In the genomic region with DNA sequence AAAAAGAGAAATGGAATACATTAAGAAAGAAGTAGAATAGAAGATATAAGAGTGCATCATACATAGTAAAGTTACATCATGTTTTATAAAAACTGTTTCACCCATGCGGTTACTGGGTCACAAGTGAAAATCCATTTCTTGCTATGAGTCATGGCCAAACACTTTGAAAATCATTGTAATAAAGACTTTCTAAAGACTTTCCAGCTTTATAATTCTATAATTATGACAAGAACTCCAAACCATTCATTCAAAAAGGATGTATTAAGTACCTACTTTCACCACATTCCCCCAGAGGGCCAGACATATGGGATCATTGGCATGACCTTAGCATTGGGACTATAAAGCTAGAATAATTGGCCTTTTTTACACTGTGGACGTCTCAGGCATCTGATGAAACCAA, we compare ENCODE assay signal across 12 cellular contexts. TPM values are rescaled to one million over a fixed set of nuclear protein-coding genes. Genes with fewer than 3 reads are reported as not detected.
DNase-seq lines count a peak whose midpoint lies in the region; ATAC-seq and TF ChIP-seq lines count a peak whose summit lies in the region.
"Had no signal": no experiment of that assay in that cellular context is flagged by ENCODE, and none has a peak within 500 bp of the region (broad histone marks: within the 10 kb centered on the region; RNA-seq: fewer than 3 reads in every experiment).

No MANE protein-coding gene starts in this region.

- CTCF ChIA-PET in CD4-positive, alpha-beta T cell (lab: Charles Lee): no interaction called here

- DNase-seq in CD4-positive, alpha-beta T cell: no peak
- DNase-seq in HS-5 (ENCODE audit: low read depth) (peak; percentile 92), myocyte (ENCODE audit: low read depth) (peak; percentile 60), adrenal gland (no peak)
- DNase-seq in activated naive CD8-positive, alpha-beta T cell treated with anti-CD3 and anti-CD28 coated beads for 36 hours: no peak
- DNase-seq in activated CD4-positive, CD25-positive, alpha-beta regulatory T cell (lab: John Stamatoyannopoulos, UW): no peak
- DNase-seq in activated naive CD4-positive, alpha-beta T cell treated with Interleukin-2 at 50 U/mL for 16 hours: no peak
- DNase-seq: KG1; midbrain; NCI-H82; stimulated activated CD4-positive, alpha-beta T cell treated with anti-CD3 and anti-CD28 coated beads, Interleukin-12 subunit alpha, Interleukin-12 subunit beta, amount 100 ng/mL, for 4 hours had no signal

- peaks cover 10% of the 10 kb centered on the region for H3K36me3 Mint-ChIP-seq in CD4-positive, alpha-beta T cell (ENCODE audit: low read depth)
- H3K36me3 Mint-ChIP-seq in activated naive CD8-positive, alpha-beta T cell treated with anti-CD3 and anti-CD28 coated beads for 36 hours: peaks cover 7% of the 10 kb centered on the region

- POLR2A ChIA-PET in CD4-positive, alpha-beta T cell (lab: Charles Lee): no interaction called here

- intact Hi-C loops in CD4-positive, alpha-beta T cell (cut with DNase I, micrococcal nuclease): loop anchor here in 1 of 2 experiments (10.0 kb wide), 2 partner anchors 242 to 412 kb away; partner anchors contain the start of gene PSMA4
- intact Hi-C loops in adrenal gland (cut with DNase I): no loop called here

- no peak for TF ChIP-seq CTCF in CD4-positive, alpha-beta T cell (IDR thresholded peaks at IDR 0.05)
- no peak for TF ChIP-seq CTCF in adrenal gland (IDR thresholded peaks at IDR 0.05)

- ATAC-seq in CD4-positive, alpha-beta T cell (ENCODE audit: poor library complexity): no peak
- no peak for ATAC-seq in HG03571 (IDR thresholded peaks at IDR 0.05; ENCODE audit: unreplicated experiment)

- no peak overlapping the region for H3K27ac Mint-ChIP-seq in CD4-positive, alpha-beta T cell
- peak overlapping the region; percentile 45 for H3K27ac Mint-ChIP-seq in activated naive CD8-positive, alpha-beta T cell treated with anti-CD3 and anti-CD28 coated beads for 36 hours

- peaks cover 4% of the 10 kb centered on the region for H3K27me3 Mint-ChIP-seq in CD4-positive, alpha-beta T cell
- no peaks in the 10 kb centered on the region for H3K27me3 Mint-ChIP-seq in activated naive CD8-positive, alpha-beta T cell treated with anti-CD3 and anti-CD28 coated beads for 36 hours

- no peaks in the 10 kb centered on the region for H3K9me3 Mint-ChIP-seq in CD4-positive, alpha-beta T cell
- no peaks in the 10 kb centered on the region for H3K9me3 Mint-ChIP-seq in activated naive CD8-positive, alpha-beta T cell treated with anti-CD3 and anti-CD28 coated beads for 36 hours

- H3K4me1 Mint-ChIP-seq in CD4-positive, alpha-beta T cell (ENCODE audit: low read depth): peaks cover 23% of the 10 kb centered on the region
- peaks cover 16% of the 10 kb centered on the region for H3K4me1 Mint-ChIP-seq in activated naive CD8-positive, alpha-beta T cell treated with anti-CD3 and anti-CD28 coated beads for 36 hours

- H3K9me3 ChIP-seq in CD4-positive, alpha-beta T cell (ENCODE audit: control insufficient read depth, low read length): no peaks in the 10 kb centered on the region
- no peaks in the 10 kb centered on the region for H3K9me3 ChIP-seq in adrenal gland (replicated peaks in 1 of 3)

- H3K4me3 Mint-ChIP-seq in CD4-positive, alpha-beta T cell: peak overlapping the region; percentile 43
- no peak overlapping the region for H3K4me3 Mint-ChIP-seq in activated naive CD8-positive, alpha-beta T cell treated with anti-CD3 and anti-CD28 coated beads for 36 hours

- no peak overlapping the region for H3K4me3 ChIP-seq in adrenal gland

- peaks cover 0 to 19% of the 10 kb centered on the region in 2 donors for H3K4me1 ChIP-seq in adrenal gland (replicated peaks in 1 of 2)

- H3K36me3 ChIP-seq in adrenal gland (replicated peaks in 1 of 2): no peaks in the 10 kb centered on the region

- no peak for TF ChIP-seq POLR2A in adrenal gland (IDR thresholded peaks at IDR 0.05)

- WGBS in adrenal gland, 4 donors: 47 to 52% (median 49%) methylated on average over 2 of the region's 2 CpGs

- H3K27me3 ChIP-seq in CD4-positive, alpha-beta T cell (ENCODE audit: control insufficient read depth, insufficient read depth, low read length): no peaks in the 10 kb centered on the region
- H3K27me3 ChIP-seq in adrenal gland: no peaks in the 10 kb centered on the region

- H3K27ac ChIP-seq in CD4-positive, alpha-beta T cell (ENCODE audit: low read depth, low read length): no peak overlapping the region
- no peak overlapping the region for H3K27ac ChIP-seq in adrenal gland

RNA-seq across cellular contexts. Expression of gene SKIC8, which starts 3.2 kb away (rescaled TPM):
- 10 to 100 TPM; 13.3 to 16.7 TPM for total RNA-seq in CD4-positive, alpha-beta T cell
- total RNA-seq in activated naive CD8-positive, alpha-beta T cell treated with anti-CD3 and anti-CD28 coated beads for 36 hours: 10 to 100 TPM; 71.9 to 73.8 TPM
- total RNA-seq in myocyte: 49.5 and 56.8 TPM in 2 replicates
- 70.5 TPM for polyA plus RNA-seq in myocyte (2012)
- total RNA-seq in adrenal gland: 10 to 100 TPM; 45.9 to 81.6 (median 61.1) TPM
- polyA plus RNA-seq in adrenal gland: 100 to 1,000 TPM in 1 of 3 donors, 10 to 100 TPM in 2; 51.3 to 111 (median 66.2) TPM

RNA-seq across cellular contexts. Expression of gene CRABP1, which starts 37.6 kb away (rescaled TPM):
- total RNA-seq in CD4-positive, alpha-beta T cell: not detected
- total RNA-seq in activated naive CD8-positive, alpha-beta T cell treated with anti-CD3 and anti-CD28 coated beads for 36 hours: not detected
- total RNA-seq in myocyte: not detected in 2 replicates
- polyA plus RNA-seq in myocyte (2012): not detected
- 1 to 10 TPM in 2 of 8 donors, under 1 TPM in 3, not detected in 3; 0.39 to 2.4 (median 0.79) TPM for total RNA-seq in adrenal gland
- 1 to 10 TPM in 1 of 3 donors, under 1 TPM in 2; 0.67 to 1.2 (median 0.80) TPM for polyA plus RNA-seq in adrenal gland

RNA-seq across cellular contexts. Expression of gene DNAJA4, which starts 38.2 kb away (rescaled TPM):
- total RNA-seq in CD4-positive, alpha-beta T cell: 10 to 100 TPM; 47.0 to 48.5 TPM
- 10 to 100 TPM; 36.8 to 39.3 TPM for total RNA-seq in activated naive CD8-positive, alpha-beta T cell treated with anti-CD3 and anti-CD28 coated beads for 36 hours
- total RNA-seq in myocyte (9.8 and 11.6 TPM in 2 replicates), adrenal gland (10 to 100 TPM; 11.7 to 26.2 (median 21.8) TPM)
- polyA plus RNA-seq in myocyte (2012): 7.7 TPM
- 10 to 100 TPM; 18.8 to 43.5 (median 19.8) TPM for polyA plus RNA-seq in adrenal gland

Comparison
In these comparisons a context has a peak if more than half of its experiments do, and no peak if none do; other contexts are left out.
1. DNase-seq: peak in HS-5 (single experiment) and myocyte (single experiment); none in CD4-positive, alpha-beta T cell (0 of 10), activated naive CD8-positive, alpha-beta T cell treated with anti-CD3 and anti-CD28 coated beads for 36 hours (single experiment), adrenal gland (0 of 7), activated CD4-positive, CD25-positive, alpha-beta regulatory T cell (0 of 4) and activated naive CD4-positive, alpha-beta T cell treated with Interleukin-2 at 50 U/mL for 16 hours (single experiment).